21 cellular contexts compared by ENCODE assay signal in the genomic region with DNA sequence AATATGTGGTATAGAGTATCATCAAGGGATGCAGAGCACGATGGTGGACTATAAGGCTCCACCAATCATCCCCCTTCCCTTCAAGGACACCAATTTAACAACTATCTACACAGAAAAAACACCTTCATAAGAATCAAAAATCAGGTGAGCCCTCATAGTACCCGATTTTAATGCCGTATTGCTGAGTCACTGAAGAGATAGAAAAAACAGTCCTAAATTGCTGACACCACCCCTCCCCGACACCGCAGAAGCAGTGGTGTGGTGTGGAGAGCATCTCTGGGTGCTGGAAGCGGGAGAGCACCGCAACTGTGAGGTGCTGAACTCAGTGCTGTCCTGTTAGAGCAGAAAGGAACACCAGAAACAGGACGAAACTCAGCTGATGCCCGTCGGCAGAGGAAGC.
"Had no signal": no experiment of that assay in that cellular context is flagged by ENCODE, and none has a peak within 500 bp of the region (broad histone marks: within the 10 kb centered on the region; RNA-seq: fewer than 3 reads in every experiment).

No MANE protein-coding gene starts in this region.

- FAIRE-seq: endothelial cell of umbilical vein, islet of Langerhans, keratinocyte had no signal

- H3K27ac ChIP-seq: coronary artery, dorsolateral prefrontal cortex, esophagus muscularis mucosa, foreskin keratinocyte, gastroesophageal sphincter, heart right ventricle, left lung, lower lobe of right lung had no signal

- H3K4me3 ChIP-seq: coronary artery, dorsolateral prefrontal cortex, esophagus muscularis mucosa, gastroesophageal sphincter, heart right ventricle, left lung, lower lobe of right lung, mucosa of descending colon had no signal

- DNase-seq: dermis blood vessel endothelial cell; dorsolateral prefrontal cortex; effector CD4-positive, alpha-beta T cell; effector memory CD4-positive, alpha-beta T cell; foreskin keratinocyte; heart right ventricle; hippocampal formation; left cardiac atrium; left lung; left ventricle myocardium superior; lower lobe of right lung; mesenchymal stem cell; mucosa of descending colon; naive B cell had no signal

- H3K27ac Mint-ChIP-seq: mesothelial cell of epicardium had no signal

- H3K4me3 Mint-ChIP-seq: mesothelial cell of epicardium, naive B cell had no signal

- H3K27me3 Mint-ChIP-seq: naive B cell had no signal

- H3K27me3 ChIP-seq: esophagus muscularis mucosa, foreskin keratinocyte, gastroesophageal sphincter, left lung had no signal

- H3K9me3 ChIP-seq: esophagus muscularis mucosa, gastroesophageal sphincter, left lung, lower lobe of right lung, mucosa of descending colon had no signal

- ATAC-seq: foreskin keratinocyte, gastroesophageal sphincter, left cardiac atrium, left lung, left ventricle myocardium superior, lower lobe of right lung, mucosa of descending colon had no signal

- H3K4me1 Mint-ChIP-seq: mesothelial cell of epicardium had no signal

- H3K36me3 ChIP-seq: left lung, lower lobe of right lung had no signal

- H3K4me1 ChIP-seq: esophagus muscularis mucosa, foreskin keratinocyte, gastroesophageal sphincter, left lung, lower lobe of right lung had no signal
